Comparison of ENCODE assay signal across 1 cellular context in genomic region chr6:18045507-18045906, GRCh38.
TF ChIP-seq lines count a peak whose summit lies in the region.

No MANE protein-coding gene starts in this region.

TF ChIP-seq in IMR-90, 13 proteins besides CTCF, POLR2A, EP300 and RAD21 (continued from another document):
- no peak for TF ChIP-seq RCOR1 (IDR thresholded peaks at IDR 0.05; ENCODE audit: insufficient replicate concordance, low read length)
- TF ChIP-seq CEBPB (IDR thresholded peaks at IDR 0.05; ENCODE audit: low read depth, low read length) = no peak
- no peak for TF ChIP-seq USF2 (IDR thresholded peaks at IDR 0.05; ENCODE audit: low read depth, low read length)
- no peak for TF ChIP-seq MAFK (IDR thresholded peaks at IDR 0.05; ENCODE audit: low read depth, low read length)
- TF ChIP-seq MAZ (IDR thresholded peaks at IDR 0.05; ENCODE audit: borderline replicate concordance, low read depth, low read length) = no peak
- TF ChIP-seq NFE2L2 (IDR thresholded peaks at IDR 0.05; ENCODE audit: low read depth, low read length) = no peak
- no peak for TF ChIP-seq MXI1 (IDR thresholded peaks at IDR 0.05; ENCODE audit: borderline replicate concordance, low read depth, low read length)
- no peak for TF ChIP-seq SMC3 (IDR thresholded peaks at IDR 0.05; ENCODE audit: low read depth, low read length)
- no peak for TF ChIP-seq CHD1 (IDR thresholded peaks at IDR 0.05; ENCODE audit: low read depth, low read length)
- TF ChIP-seq RFX5 (IDR thresholded peaks at IDR 0.05; ENCODE audit: low read depth, low read length) = no peak
- TF ChIP-seq BHLHE40 (IDR thresholded peaks at IDR 0.05; ENCODE audit: low read depth, low read length) = no peak
